ENCODE assay signal across 1 cellular context in genomic region chr1:201486158-201486557, GRCh38.
TF ChIP-seq lines count a peak whose summit lies in the region.

No MANE protein-coding gene starts in this region.

TF ChIP-seq in K562, 482 proteins besides CTCF, POLR2A, EP300 and RAD21 (continued from another document):
- no peak for TF ChIP-seq ZNF695 (CRISPR knock-in tag; IDR thresholded peaks at IDR 0.05)
